10 cellular contexts compared by ENCODE assay signal in genomic region chr13:60617863-60618733, GRCh38.
A peak's percentile ranks its signal among the peaks of the same experiment; 100 is the strongest.
DNase-seq lines count a peak whose midpoint lies in the region; ATAC-seq and TF ChIP-seq lines count a peak whose summit lies in the region.
"Had no signal": no experiment of that assay in that cellular context is flagged by ENCODE, and none has a peak within 500 bp of the region (broad histone marks: within the 10 kb centered on the region; RNA-seq: fewer than 3 reads in every experiment).

No MANE protein-coding gene starts in this region.

- H4K20me1 ChIP-seq in GM23338 (replicated peaks; ENCODE audit: insufficient read depth) = no peaks in the 10 kb centered on the region

- intact Hi-C loops in posterior cingulate gyrus (cut with DNase I) (loop anchor here (5.0 kb wide), 1 partner anchor 171 kb away; no protein-coding TSS in a partner anchor), esophagus squamous epithelium (cut with DNase I) (no loop called here)

- H2AFZ ChIP-seq in GM23338 = peak overlapping the region; percentile 75; the same call in 1 of the 2 replicates

- H3K36me3 Mint-ChIP-seq in GM23338 (ENCODE audit: low read depth) (no peaks in the 10 kb centered on the region), WTC11 (no peaks in the 10 kb centered on the region)
- H3K36me3 Mint-ChIP-seq in CD8-positive, alpha-beta memory T cell = no peaks in the 10 kb centered on the region

- peaks cover 13% of the 10 kb centered on the region for H3K4me1 Mint-ChIP-seq in GM23338
- H3K4me1 Mint-ChIP-seq in WTC11 = peaks cover 26% of the 10 kb centered on the region
- no peaks in the 10 kb centered on the region for H3K4me1 Mint-ChIP-seq in CD8-positive, alpha-beta memory T cell

- 64 to 72% methylated on average over 5 of the region's 5 CpGs for WGBS in esophagus squamous epithelium, 2 donors

- H3K9me3 ChIP-seq in esophagus squamous epithelium = no peaks in the 10 kb centered on the region
- no peaks in the 10 kb centered on the region for H3K9me3 ChIP-seq in CD8-positive, alpha-beta memory T cell (ENCODE audit: low read length)
- H3K9me3 ChIP-seq: upper lobe of left lung had no signal

- H3F3A ChIP-seq in GM23338 (replicated peaks; ENCODE audit: low read depth) = no peaks in the 10 kb centered on the region

- peaks cover 14% of the 10 kb centered on the region for H3K4me1 ChIP-seq in GM23338 (ENCODE audit: insufficient read depth)
- H3K4me1 ChIP-seq in esophagus squamous epithelium = peaks cover 0 to 35% (median 0%) of the 10 kb centered on the region in 3 donors
- H3K4me1 ChIP-seq in CD8-positive, alpha-beta memory T cell (ENCODE audit: insufficient read depth, low read length) = no peaks in the 10 kb centered on the region
- H3K4me1 ChIP-seq: upper lobe of left lung had no signal

- no peak for TF ChIP-seq POLR2A in esophagus squamous epithelium (IDR thresholded peaks at IDR 0.05)

- peaks cover 3% of the 10 kb centered on the region for H3K9me2 ChIP-seq in GM23338 (ENCODE audit: insufficient read depth)

- no peak overlapping the region for H3K4me3 Mint-ChIP-seq in GM23338
- no peak overlapping the region for H3K4me3 Mint-ChIP-seq in WTC11
- H3K4me3 Mint-ChIP-seq in CD8-positive, alpha-beta memory T cell = no peak overlapping the region

- H3K27me3 ChIP-seq in GM23338 (ENCODE audit: insufficient read depth) (no peaks in the 10 kb centered on the region), esophagus squamous epithelium (no peaks in the 10 kb centered on the region)
- no peaks in the 10 kb centered on the region for H3K27me3 ChIP-seq in CD8-positive, alpha-beta memory T cell (ENCODE audit: insufficient read depth, low read length, poor library complexity, severe bottlenecking)
- H3K27me3 ChIP-seq: upper lobe of left lung had no signal

- DNase-seq in A172 (ENCODE audit: low spot score) = peak; percentile 37
- peak; percentile 80 for DNase-seq in GM23338 (ENCODE audit: low spot score)
- peak; percentile 38 for DNase-seq in WTC11 (ENCODE audit: low spot score)
- DNase-seq in iPS-NIHi7 (ENCODE audit: extremely low spot score) = peak; percentile 72
- DNase-seq in stimulated activated CD4-positive, alpha-beta T cell treated with anti-CD3 and anti-CD28 coated beads, Interleukin-2, amount 100 ng/mL, for 24 hours = no peak
- DNase-seq in posterior cingulate gyrus = no peak
- DNase-seq in esophagus squamous epithelium (lab: John Stamatoyannopoulos, UW) = no peak
- DNase-seq in CD8-positive, alpha-beta memory T cell = no peak
- DNase-seq: activated effector memory CD4-positive, alpha-beta T cell treated with anti-CD3 and anti-CD28 coated beads, Interleukin-2, amount 50 U/mL, for 16 hours; upper lobe of left lung had no signal

- no peak overlapping the region for H3K27ac ChIP-seq in GM23338 (ENCODE audit: low read depth)
- H3K27ac ChIP-seq in esophagus squamous epithelium = no peak overlapping the region
- no peak overlapping the region for H3K27ac ChIP-seq in CD8-positive, alpha-beta memory T cell (ENCODE audit: low read depth, low read length)
- H3K27ac ChIP-seq: upper lobe of left lung had no signal

- H3K36me3 ChIP-seq in GM23338 (ENCODE audit: insufficient read depth) = no peaks in the 10 kb centered on the region
- H3K36me3 ChIP-seq in esophagus squamous epithelium = no peaks in the 10 kb centered on the region
- H3K36me3 ChIP-seq in CD8-positive, alpha-beta memory T cell (ENCODE audit: insufficient read depth, low read length) = no peaks in the 10 kb centered on the region
- H3K36me3 ChIP-seq: upper lobe of left lung had no signal

- H3K4me3 ChIP-seq in GM23338 = no peak overlapping the region
- no peak overlapping the region for H3K4me3 ChIP-seq in esophagus squamous epithelium
- no peak overlapping the region for H3K4me3 ChIP-seq in CD8-positive, alpha-beta memory T cell (ENCODE audit: low read length)
- H3K4me3 ChIP-seq: upper lobe of left lung had no signal

- TF ChIP-seq CTCF in GM23338 (conservative IDR thresholded peaks at IDR 0.05; ENCODE audit: low read depth in 2 of 2) (peak; percentile 75 to 91), WTC11 (IDR thresholded peaks at IDR 0.05) (no peak), esophagus squamous epithelium (IDR thresholded peaks at IDR 0.05) (peak in 1 of 6 experiments; percentile 12)

- POLR2A ChIA-PET in WTC11 (lab: Charles Lee) = interaction anchor here (0.6 kb wide), 1 partner anchor 29 kb away, joined by 4 read pairs; no protein-coding TSS in a partner anchor
- POLR2A ChIA-PET in CD8-positive, alpha-beta memory T cell (lab: Charles Lee) = no interaction called here

- H3K27ac Mint-ChIP-seq in GM23338 (no peak overlapping the region), WTC11 (peak overlapping the region; percentile 40; the same call in 1 of the 2 replicates)
- H3K27ac Mint-ChIP-seq in CD8-positive, alpha-beta memory T cell = no peak overlapping the region

- CTCF ChIA-PET in WTC11 (lab: Charles Lee) = interaction anchor here (0.6 to 1.4 kb wide), 23 partner anchors 9 to 634 kb away, joined by 3 to 17 read pairs (median 3); no protein-coding TSS in a partner anchor
- CTCF ChIA-PET in CD8-positive, alpha-beta memory T cell (lab: Charles Lee) = no interaction called here

- H3K27me3 Mint-ChIP-seq in GM23338 (ENCODE audit: insufficient read depth, low read depth, poor library complexity) (peaks cover 2% of the 10 kb centered on the region), WTC11 (ENCODE audit: low read depth) (no peaks in the 10 kb centered on the region)
- peaks cover 0 to 15% of the 10 kb centered on the region in 2 donors for H3K27me3 Mint-ChIP-seq in CD8-positive, alpha-beta memory T cell

- no peak overlapping the region for H3K4me2 ChIP-seq in GM23338

- H3K79me2 ChIP-seq in GM23338 (replicated peaks; ENCODE audit: insufficient read depth) = no peaks in the 10 kb centered on the region

- H3K9me3 Mint-ChIP-seq in GM23338 (no peaks in the 10 kb centered on the region), WTC11 (peaks cover 3% of the 10 kb centered on the region; the same call in 1 of the 2 replicates)
- H3K9me3 Mint-ChIP-seq in CD8-positive, alpha-beta memory T cell = peaks cover 0 to 5% (median 0%) of the 10 kb centered on the region in 5 donors

- ATAC-seq in GM23338 (peak; percentile 95), WTC11 (peak; percentile 94)

TF ChIP-seq in GM23338, 12 proteins besides CTCF, POLR2A, EP300 and RAD21 (continues in another document):
- no peak for TF ChIP-seq ZNF114 (CRISPR knock-in tag; IDR thresholded peaks at IDR 0.05)
- TF ChIP-seq EZH2 (IDR thresholded peaks at IDR 0.05; ENCODE audit: low read depth, unreplicated experiment) = no peak
- TF ChIP-seq NANOG (IDR thresholded peaks at IDR 0.05; ENCODE audit: borderline replicate concordance) = no peak

TF ChIP-seq in WTC11, 78 proteins besides CTCF, POLR2A, EP300 and RAD21 (continues in another document):
- TF ChIP-seq PRDM15 (CRISPR knock-in tag; IDR thresholded peaks at IDR 0.05) = no peak
- TF ChIP-seq TEAD1 (CRISPR knock-in tag; IDR thresholded peaks at IDR 0.05) = no peak
- no peak for TF ChIP-seq CREM (CRISPR knock-in tag; IDR thresholded peaks at IDR 0.05)
- TF ChIP-seq ATF6 (CRISPR knock-in tag; IDR thresholded peaks at IDR 0.05) = no peak
- TF ChIP-seq ETV6 (CRISPR knock-in tag; IDR thresholded peaks at IDR 0.05) = 0 out of 2 replicates have a peak, but pooled peaks have one; percentile 51
- no peak for TF ChIP-seq ZNF232 (CRISPR knock-in tag; IDR thresholded peaks at IDR 0.05)

Comparison
In these comparisons a context has a peak if more than half of its experiments do, and no peak if none do; other contexts are left out.
1. DNase-seq: peak in A172 (single experiment), GM23338 (single experiment), WTC11 (single experiment) and iPS-NIHi7 (single experiment); none in stimulated activated CD4-positive, alpha-beta T cell treated with anti-CD3 and anti-CD28 coated beads, Interleukin-2, amount 100 ng/mL, for 24 hours (0 of 2), posterior cingulate gyrus (0 of 10), esophagus squamous epithelium (single experiment) and CD8-positive, alpha-beta memory T cell (0 of 5).